20 cellular contexts compared by ENCODE assay signal in genomic region chr12:66648336-66648735, GRCh38. TPM values are rescaled to one million over a fixed set of nuclear protein-coding genes. Genes with fewer than 3 reads are reported as not detected.
A peak's percentile ranks its signal among the peaks of the same experiment; 100 is the strongest.
DNase-seq lines count a peak whose midpoint lies in the region; ATAC-seq and TF ChIP-seq lines count a peak whose summit lies in the region.
"Had no signal": no experiment of that assay in that cellular context is flagged by ENCODE, and none has a peak within 500 bp of the region (broad histone marks: within the 10 kb centered on the region; RNA-seq: fewer than 3 reads in every experiment).

No MANE protein-coding gene starts in this region.

- DNase-seq in EH (ENCODE audit: low read depth) = peak; percentile 9
- DNase-seq in NCI-H345 (lab: John Stamatoyannopoulos, UW) = peak; percentile 80
- no peak for DNase-seq in NOMO-1 treated with DMSO at 0.1 percent for 48 hours (lab: John Stamatoyannopoulos, UW; ENCODE audit: unreplicated experiment)
- DNase-seq in MM.1S = no peak
- DNase-seq in left lobe of liver (ENCODE audit: low spot score) = no peak
- DNase-seq: activated CD8-positive, alpha-beta memory T cell treated with anti-CD3 and anti-CD28 coated beads for 24 hours; AML-193; brain microvascular endothelial cell; NCI-H1930; NCI-H526; transverse colon had no signal

- H3K27me3 Mint-ChIP-seq in nephron (ENCODE audit: low read depth) = no peaks in the 10 kb centered on the region
- H3K27me3 Mint-ChIP-seq: activated naive CD4-positive, alpha-beta T cell treated with anti-CD3 and anti-CD28 coated beads, Interleukin-2, amount 50 U/mL, for 24 hours; dendritic cell treated with granulocyte-macrophage colony-stimulating factor and Interleukin-4, amounts not matched to agents 40 ng/mL and 50 ng/mL, for 4 days; stimulated activated naive CD8-positive, alpha-beta T cell treated with anti-CD3 and anti-CD28 coated beads, Interleukin-15, Interleukin-2, amounts not matched to agents 100 ng/mL and 50 ng/mL, for 24 hours had no signal

- H3K9me3 ChIP-seq in MM.1S (replicated peaks; ENCODE audit: insufficient read depth, low read length) = no peaks in the 10 kb centered on the region
- H3K9me3 ChIP-seq: transverse colon had no signal

- H3K4me3 ChIP-seq in MM.1S (ENCODE audit: low read length) = no peak overlapping the region
- H3K4me3 ChIP-seq: lung, SK-N-MC, transverse colon had no signal

- H3K27me3 ChIP-seq in MM.1S (replicated peaks; ENCODE audit: insufficient read depth, low read length) = no peaks in the 10 kb centered on the region
- H3K27me3 ChIP-seq: brain microvascular endothelial cell, transverse colon had no signal

- H3K36me3 ChIP-seq in MM.1S (replicated peaks; ENCODE audit: insufficient read depth, low read length) = no peaks in the 10 kb centered on the region
- H3K36me3 ChIP-seq: brain microvascular endothelial cell, transverse colon had no signal

- H3K9ac ChIP-seq in MM.1S (ENCODE audit: low read length) = no peak overlapping the region

- H3K4me1 ChIP-seq in MM.1S (ENCODE audit: low read length) = no peaks in the 10 kb centered on the region
- H3K4me1 ChIP-seq: transverse colon had no signal

- H3K4me3 Mint-ChIP-seq in nephron = no peak overlapping the region
- H3K4me3 Mint-ChIP-seq: activated naive CD4-positive, alpha-beta T cell treated with anti-CD3 and anti-CD28 coated beads, Interleukin-2, amount 50 U/mL, for 24 hours; dendritic cell treated with granulocyte-macrophage colony-stimulating factor and Interleukin-4, amounts not matched to agents 40 ng/mL and 50 ng/mL, for 4 days; stimulated activated naive CD8-positive, alpha-beta T cell treated with anti-CD3 and anti-CD28 coated beads, Interleukin-15, Interleukin-2, amounts not matched to agents 100 ng/mL and 50 ng/mL, for 24 hours; T-helper 2 cell treated with Interferon-gamma antibody and Interleukin-4, amounts not matched to agents 5 μg/mL and 100 μg/mL, for 36 hours had no signal

- no peak overlapping the region for H3K4me2 ChIP-seq in MM.1S (ENCODE audit: low read depth, low read length)

- H3K9me3 Mint-ChIP-seq in nephron = no peaks in the 10 kb centered on the region
- H3K9me3 Mint-ChIP-seq: activated naive CD4-positive, alpha-beta T cell treated with anti-CD3 and anti-CD28 coated beads, Interleukin-2, amount 50 U/mL, for 24 hours; dendritic cell treated with granulocyte-macrophage colony-stimulating factor and Interleukin-4, amounts not matched to agents 40 ng/mL and 50 ng/mL, for 4 days; stimulated activated naive CD8-positive, alpha-beta T cell treated with anti-CD3 and anti-CD28 coated beads, Interleukin-15, Interleukin-2, amounts not matched to agents 100 ng/mL and 50 ng/mL, for 24 hours; T-helper 2 cell treated with Interferon-gamma antibody and Interleukin-4, amounts not matched to agents 5 μg/mL and 100 μg/mL, for 36 hours had no signal

- no peak overlapping the region for H2AFZ ChIP-seq in MM.1S (ENCODE audit: low read length)

- no peaks in the 10 kb centered on the region for H3K36me3 Mint-ChIP-seq in nephron (ENCODE audit: low read depth)
- H3K36me3 Mint-ChIP-seq: activated naive CD4-positive, alpha-beta T cell treated with anti-CD3 and anti-CD28 coated beads, Interleukin-2, amount 50 U/mL, for 24 hours had no signal

- TF ChIP-seq CTCF in VCaP (conservative IDR thresholded peaks at IDR 0.05) (no peak), nephron (IDR thresholded peaks at IDR 0.05; ENCODE audit: unreplicated experiment in 3 of 3) (no peak), MM.1S (IDR thresholded peaks at IDR 0.05; ENCODE audit: low read length) (no peak)

- no peaks in the 10 kb centered on the region for H4K20me1 ChIP-seq in MM.1S (ENCODE audit: insufficient read depth, low read length)

- peaks cover 18% of the 10 kb centered on the region for H3K4me1 Mint-ChIP-seq in nephron
- H3K4me1 Mint-ChIP-seq: activated naive CD4-positive, alpha-beta T cell treated with anti-CD3 and anti-CD28 coated beads, Interleukin-2, amount 50 U/mL, for 24 hours had no signal

- H3K9me2 ChIP-seq in MM.1S (replicated peaks; ENCODE audit: insufficient read depth, low read length) = no peaks in the 10 kb centered on the region

- H3K79me2 ChIP-seq in MM.1S (ENCODE audit: low read length) = no peaks in the 10 kb centered on the region

- no peak for ATAC-seq in left lobe of liver
- ATAC-seq: activated CD4-positive, CD25-positive, alpha-beta regulatory T cell treated with anti-CD3 and anti-CD28 coated beads, Interleukin-2, amount 50 U/mL, for 24 hours had no signal

- peak overlapping the region; percentile 18 for H3K27ac ChIP-seq in VCaP
- H3K27ac ChIP-seq in MM.1S (ENCODE audit: low read length) = no peak overlapping the region
- H3K27ac ChIP-seq: SK-N-MC, transverse colon had no signal

- peak overlapping the region; percentile 39 to 86 (median 63) for H3K27ac Mint-ChIP-seq in nephron
- H3K27ac Mint-ChIP-seq: activated naive CD4-positive, alpha-beta T cell treated with anti-CD3 and anti-CD28 coated beads, Interleukin-2, amount 50 U/mL, for 24 hours; dendritic cell treated with granulocyte-macrophage colony-stimulating factor and Interleukin-4, amounts not matched to agents 40 ng/mL and 50 ng/mL, for 4 days; stimulated activated naive CD8-positive, alpha-beta T cell treated with anti-CD3 and anti-CD28 coated beads, Interleukin-15, Interleukin-2, amounts not matched to agents 100 ng/mL and 50 ng/mL, for 24 hours; T-helper 2 cell treated with Interferon-gamma antibody and Interleukin-4, amounts not matched to agents 5 μg/mL and 100 μg/mL, for 36 hours had no signal

- H3F3A ChIP-seq in MM.1S (ENCODE audit: insufficient read depth, low read length) = no peaks in the 10 kb centered on the region

RNA-seq across cellular contexts. Expression of gene GRIP1, which starts 30.5 kb away (rescaled TPM):
- total RNA-seq in left lobe of liver = 0.13 TPM

Comparison
In these comparisons a context has a peak if more than half of its experiments do, and no peak if none do; other contexts are left out.
1. DNase-seq: peak in EH (single experiment) and NCI-H345 (single experiment); none in NOMO-1 treated with DMSO at 0.1 percent for 48 hours (single experiment), MM.1S (single experiment) and left lobe of liver (single experiment).